Comparison of ENCODE assay signal across 18 cellular contexts in genomic region chr11:70914496-70914895, GRCh38.
A peak's percentile ranks its signal among the peaks of the same experiment; 100 is the strongest.
DNase-seq lines count a peak whose midpoint lies in the region; ATAC-seq, FAIRE-seq and TF ChIP-seq lines count a peak whose summit lies in the region.
"Had no signal": no experiment of that assay in that cellular context is flagged by ENCODE, and none has a peak within 500 bp of the region (broad histone marks: within the 10 kb centered on the region; RNA-seq: fewer than 3 reads in every experiment).

No MANE protein-coding gene starts in this region.

- H3K4me1 Mint-ChIP-seq in WTC11 (peaks cover 30% of the 10 kb centered on the region), immature natural killer cell (no peaks in the 10 kb centered on the region)
- H3K4me1 Mint-ChIP-seq in activated T-cell treated with anti-CD3 and anti-CD28 coated beads, Interleukin-2, amount 50 U/mL, for 72 hours (ENCODE audit: low read depth), result peaks cover 6% of the 10 kb centered on the region

- H2AK5ac ChIP-seq in H1 (ENCODE audit: low read depth, low read length) (0 out of 2 replicates have a peak overlapping the region, but pooled peaks have one; percentile 43), mesenchymal stem cell (ENCODE audit: low read length, severe bottlenecking) (no peak overlapping the region)

- H3K4me1 ChIP-seq in H1 (replicated peaks in 1 of 4; ENCODE audit: control insufficient read depth in 3 of 4, insufficient read depth in 4 of 4, low read length in 3 of 4), result peaks cover 2 to 7% (median 4%) of the 10 kb centered on the region in 4 experiments; a peak in 6 of 7 replicates
- H3K4me1 ChIP-seq in mesenchymal stem cell (ENCODE audit: control insufficient read depth, insufficient read depth, low read depth, low read length), result no peaks in the 10 kb centered on the region
- H3K4me1 ChIP-seq in sigmoid colon, result peaks cover 0 to 21% (median 8%) of the 10 kb centered on the region in 4 donors

- no peak for TF ChIP-seq CTCF in WTC11 (IDR thresholded peaks at IDR 0.05)
- no peak for TF ChIP-seq CTCF in H1 (IDR thresholded peaks at IDR 0.05; ENCODE audit: control extremely low read depth in 1 of 3, insufficient read depth in 1 of 3, low read depth in 1 of 3, low read length in 3 of 3)
- no peak for TF ChIP-seq CTCF in sigmoid colon (IDR thresholded peaks at IDR 0.05)

- H3K56ac ChIP-seq in H1 (replicated peaks; ENCODE audit: insufficient read length, low read depth, low read length), result no peak overlapping the region

- H3K23me2 ChIP-seq in H1 (ENCODE audit: low read depth, low read length), result no peaks in the 10 kb centered on the region

- H2BK12ac ChIP-seq in H1 (ENCODE audit: low read depth, low read length) (no peak overlapping the region), mesenchymal stem cell (ENCODE audit: low read length in 2 of 2) (no peak overlapping the region)

- H3K27me3 ChIP-seq in H1 (replicated peaks in 1 of 4; ENCODE audit: control insufficient read depth in 3 of 4, extremely low read depth in 1 of 4, insufficient read depth in 3 of 4, low read length in 3 of 4) (no peaks in the 10 kb centered on the region), mesenchymal stem cell (ENCODE audit: control insufficient read depth in 1 of 2, insufficient read depth in 1 of 2, low read length in 2 of 2) (peaks cover 0 to 5% of the 10 kb centered on the region in 2 experiments), sigmoid colon (no peaks in the 10 kb centered on the region)
- H3K27me3 ChIP-seq: SJSA1 had no signal

- H3K4ac ChIP-seq in H1 (replicated peaks; ENCODE audit: insufficient read length, low read depth, low read length) (no peak overlapping the region), mesenchymal stem cell (ENCODE audit: low read depth in 1 of 2, low read length in 2 of 2) (no peak overlapping the region)

- no peak overlapping the region for H3K9ac ChIP-seq in H1 (replicated peaks in 1 of 4; ENCODE audit: extremely low read depth in 1 of 4, low read depth in 3 of 4, low read length in 3 of 4)
- peak overlapping the region; percentile 51 for H3K9ac ChIP-seq in mesenchymal stem cell (ENCODE audit: low read length)

- H3K9me3 Mint-ChIP-seq in WTC11 (peaks cover 9% of the 10 kb centered on the region), immature natural killer cell (peaks cover 0 to under 1% (median 0%) of the 10 kb centered on the region in 6 donors)
- peaks cover 4% of the 10 kb centered on the region in 2 donors for H3K9me3 Mint-ChIP-seq in activated T-cell treated with anti-CD3 and anti-CD28 coated beads, Interleukin-2, amount 50 U/mL, for 72 hours

- H3K79me2 ChIP-seq in H1 (ENCODE audit: control insufficient read depth in 1 of 2, insufficient read depth in 2 of 2, low read length in 2 of 2), result no peaks in the 10 kb centered on the region

- H3K4me3 Mint-ChIP-seq in WTC11, result no peak overlapping the region
- no peak overlapping the region for H3K4me3 Mint-ChIP-seq in activated T-cell treated with anti-CD3 and anti-CD28 coated beads, Interleukin-2, amount 50 U/mL, for 72 hours
- no peak overlapping the region for H3K4me3 Mint-ChIP-seq in immature natural killer cell
- H3K4me3 Mint-ChIP-seq: B cell, HFFc6 had no signal

- H4K91ac ChIP-seq in H1 (replicated peaks; ENCODE audit: insufficient read length, low read length), result no peak overlapping the region
- H4K91ac ChIP-seq in mesenchymal stem cell (ENCODE audit: low read length), result no peak overlapping the region

- H3K36me3 Mint-ChIP-seq in WTC11, result peaks cover 16% of the 10 kb centered on the region
- H3K36me3 Mint-ChIP-seq in activated T-cell treated with anti-CD3 and anti-CD28 coated beads, Interleukin-2, amount 50 U/mL, for 72 hours (ENCODE audit: insufficient read depth in 2 of 2), result no peaks in the 10 kb centered on the region
- no peaks in the 10 kb centered on the region for H3K36me3 Mint-ChIP-seq in immature natural killer cell
- H3K36me3 Mint-ChIP-seq: CD4-positive, alpha-beta memory T cell had no signal

- no peak overlapping the region for H3K27ac ChIP-seq in H1 (ENCODE audit: low read depth, low read length)
- no peak overlapping the region for H3K27ac ChIP-seq in mesenchymal stem cell (ENCODE audit: low read length, poor library complexity, severe bottlenecking)
- peak overlapping the region; percentile 83 to 90 (median 87) for H3K27ac ChIP-seq in sigmoid colon
- H3K27ac ChIP-seq: HL-60, SJSA1 had no signal

- H2BK120ac ChIP-seq in H1 (replicated peaks; ENCODE audit: low read depth, low read length) (no peak overlapping the region), mesenchymal stem cell (ENCODE audit: low read depth, low read length) (no peak overlapping the region)

- H3K23ac ChIP-seq in H1 (ENCODE audit: insufficient read length) (no peak overlapping the region), mesenchymal stem cell (ENCODE audit: low read length in 2 of 2) (no peak overlapping the region)

- POLR2A ChIA-PET in WTC11 (lab: Charles Lee), result interaction anchor here (0.6 to 0.7 kb wide), 2 partner anchors 628 to 773 kb away, joined by 3 to 4 read pairs; no protein-coding TSS in a partner anchor
- POLR2A ChIA-PET in H1 (lab: Charles Lee; ENCODE audit: partially characterized antibody), result interaction anchor here (0.8 to 1.3 kb wide), 3 partner anchors 11 to 35 kb away, joined by 3 to 4 read pairs (median 4); no protein-coding TSS in a partner anchor

- no peak overlapping the region for H2BK20ac ChIP-seq in H1 (ENCODE audit: low read length)

- H2BK15ac ChIP-seq in H1 (ENCODE audit: low read length), result no peak overlapping the region
- no peak overlapping the region for H2BK15ac ChIP-seq in mesenchymal stem cell (ENCODE audit: low read depth, poor library complexity, severe bottlenecking)

- H4K20me1 ChIP-seq in H1 (replicated peaks in 1 of 2; ENCODE audit: control insufficient read depth in 1 of 2, insufficient read depth in 2 of 2, low read length in 2 of 2), result peaks cover 7 to 9% of the 10 kb centered on the region in 2 experiments

- peak overlapping the region; percentile 40 to 58; a peak in 3 of 4 replicates for H3K4me2 ChIP-seq in H1 (ENCODE audit: insufficient read depth in 1 of 2, low read depth in 2 of 2, low read length in 2 of 2)
- H3K4me2 ChIP-seq in mesenchymal stem cell (ENCODE audit: low read length, poor library complexity, severe bottlenecking), result no peak overlapping the region

- TF ChIP-seq RAD21 in H1 (IDR thresholded peaks at IDR 0.05 in 1 of 2, conservative IDR thresholded peaks at IDR 0.05 in 1 of 2; ENCODE audit: low read depth in 2 of 2, low read length in 2 of 2), result no peak

- H3K79me1 ChIP-seq in H1 (ENCODE audit: low read depth, low read length) (no peaks in the 10 kb centered on the region), mesenchymal stem cell (replicated peaks; ENCODE audit: low read length, poor library complexity, severe bottlenecking) (no peaks in the 10 kb centered on the region)

- no peak for TF ChIP-seq POLR2A in H1 (IDR thresholded peaks at IDR 0.05; ENCODE audit: control extremely low read depth in 1 of 2, low read depth in 2 of 2, low read length in 2 of 2)
- no peak for TF ChIP-seq POLR2A in sigmoid colon (IDR thresholded peaks at IDR 0.05)

- no peak overlapping the region for H4K5ac ChIP-seq in H1 (ENCODE audit: insufficient read length, low read depth, low read length)

- H3K27me3 Mint-ChIP-seq in WTC11 (ENCODE audit: low read depth), result no peaks in the 10 kb centered on the region
- peaks cover 14% of the 10 kb centered on the region for H3K27me3 Mint-ChIP-seq in activated T-cell treated with anti-CD3 and anti-CD28 coated beads, Interleukin-2, amount 50 U/mL, for 72 hours (ENCODE audit: low read depth)
- H3K27me3 Mint-ChIP-seq in immature natural killer cell (ENCODE audit: low read depth in 3 of 3), result peaks cover under 1 to 9% (median 2%) of the 10 kb centered on the region in 3 donors

- CTCF ChIA-PET in WTC11 (lab: Charles Lee) (interaction anchor here (1.0 to 1.8 kb wide), 5 partner anchors 13 to 163 kb away, joined by 3 to 12 read pairs (median 5); no protein-coding TSS in a partner anchor), H1 (lab: Charles Lee; ENCODE audit: partially characterized antibody) (interaction anchor here (0.7 to 1.9 kb wide), 5 partner anchors 10 to 100 kb away, joined by 3 to 7 read pairs (median 5); no protein-coding TSS in a partner anchor)

- no peak for FAIRE-seq in H1 (lab: Jason Lieb, UNC)
- FAIRE-seq: D721Med, G401.6, GM12892, GM19239 had no signal

- H3K4me3 ChIP-seq in H1 (ENCODE audit: extremely low read depth in 1 of 4, insufficient read depth in 2 of 4, low read depth in 3 of 4, low read length in 4 of 4) (peak overlapping the region in 1 of 4 experiments; percentile 46; a peak in 2 of 8 replicates), mesenchymal stem cell (ENCODE audit: insufficient read depth in 1 of 2, low read depth in 1 of 2, low read length in 2 of 2) (no peak overlapping the region), sigmoid colon (no peak overlapping the region)
- H3K4me3 ChIP-seq: SJSA1 had no signal

- H3K9me3 ChIP-seq in H1 (ENCODE audit: insufficient read depth in 2 of 2, low read depth in 1 of 2, low read length in 1 of 2) (no peaks in the 10 kb centered on the region), mesenchymal stem cell (ENCODE audit: control insufficient read depth, low read length) (no peaks in the 10 kb centered on the region), sigmoid colon (no peaks in the 10 kb centered on the region)

- H3K36me3 ChIP-seq in H1 (ENCODE audit: control insufficient read depth in 2 of 4, insufficient read depth in 4 of 4, low read length in 3 of 4) (no peaks in the 10 kb centered on the region), mesenchymal stem cell (ENCODE audit: control insufficient read depth in 1 of 2, insufficient read depth in 2 of 2, low read depth in 1 of 2, low read length in 2 of 2) (no peaks in the 10 kb centered on the region), sigmoid colon (no peaks in the 10 kb centered on the region)
- H3K36me3 ChIP-seq: SJSA1 had no signal

- H3K18ac ChIP-seq in H1 (ENCODE audit: extremely low read depth, low read length) (no peak overlapping the region), mesenchymal stem cell (ENCODE audit: low read depth in 1 of 2, low read length in 2 of 2) (no peak overlapping the region)

- no peak overlapping the region for H2AFZ ChIP-seq in H1 (ENCODE audit: low read length)
- H2AFZ ChIP-seq in mesenchymal stem cell (ENCODE audit: low read depth, low read length), result no peak overlapping the region

- intact Hi-C loops in sigmoid colon (cut with DNase I), result loop anchor here (5.0 kb wide), 2 partner anchors 42 to 87 kb away; no protein-coding TSS in a partner anchor

- TF ChIP-seq EP300 in H1 (IDR thresholded peaks at IDR 0.05; ENCODE audit: borderline replicate concordance in 1 of 2, low read depth in 2 of 2, low read length in 2 of 2), result no peak
- TF ChIP-seq EP300 in sigmoid colon (IDR thresholded peaks at IDR 0.05), result no peak

- no peak for ATAC-seq in WTC11
- ATAC-seq in activated T-cell treated with anti-CD3 and anti-CD28 coated beads, Interleukin-2, amount 50 U/mL, for 72 hours (replicated peaks in 1 of 2), result no peak

- H4K8ac ChIP-seq in H1 (ENCODE audit: extremely low read depth, insufficient read depth, low read length), result no peak overlapping the region
- H4K8ac ChIP-seq in mesenchymal stem cell (ENCODE audit: low read length), result no peak overlapping the region

- H3K27ac Mint-ChIP-seq in WTC11, result peak overlapping the region; percentile 70; the same call in 1 of the 2 replicates
- no peak overlapping the region for H3K27ac Mint-ChIP-seq in activated T-cell treated with anti-CD3 and anti-CD28 coated beads, Interleukin-2, amount 50 U/mL, for 72 hours
- no peak overlapping the region for H3K27ac Mint-ChIP-seq in immature natural killer cell
- H3K27ac Mint-ChIP-seq: B cell; CD4-positive, alpha-beta memory T cell; HFFc6 had no signal

- no peak overlapping the region for H3K14ac ChIP-seq in H1 (ENCODE audit: insufficient read length)
- H3K14ac ChIP-seq in mesenchymal stem cell (ENCODE audit: low read length in 2 of 2), result no peak overlapping the region

- H2BK5ac ChIP-seq in H1 (ENCODE audit: low read depth, low read length) (no peak overlapping the region), mesenchymal stem cell (ENCODE audit: low read depth, low read length, poor library complexity, severe bottlenecking) (no peak overlapping the region)

- DNase-seq in WTC11 (ENCODE audit: low spot score) (no peak), H1 (ENCODE audit: low read depth in 1 of 2, low spot score in 2 of 2) (no peak), mesenchymal stem cell (no peak), sigmoid colon (no peak), immature natural killer cell (no peak), mucosa of gallbladder (ENCODE audit: low spot score) (no peak)
- DNase-seq in activated T-cell treated with anti-CD3 and anti-CD28 coated beads, Interleukin-2, amount 50 U/mL, for 72 hours, result no peak
- DNase-seq: CD4-positive, alpha-beta memory T cell; GOT3; HFFc6; KG1 had no signal

- 92% methylated on average over 6 of the region's 7 CpGs; no CpG with 5 or more reads in 1 of the 2 experiments for WGBS in H1 (ENCODE audit: extremely low coverage in 1 of 2, insufficient coverage in 1 of 2, insufficient read length in 1 of 2, insufficient replicate concordance in 2 of 2, low coverage in 1 of 2, low lambda C conversion rate in 2 of 2, missing lambda C conversion rate in 1 of 2), 2 experiments
- 90% methylated on average over 5 of the region's 7 CpGs for WGBS in mesenchymal stem cell
- 72 to 88% methylated on average over 7 of the region's 7 CpGs for whole genome bisulfite sequencing in sigmoid colon, 2 donors

Comparison
In these comparisons a context has a peak if more than half of its experiments do, and no peak if none do; other contexts are left out.
1. H3K27ac ChIP-seq: peak in sigmoid colon (4 of 4); none in H1 (single experiment) and mesenchymal stem cell (single experiment).